In the genomic region with DNA sequence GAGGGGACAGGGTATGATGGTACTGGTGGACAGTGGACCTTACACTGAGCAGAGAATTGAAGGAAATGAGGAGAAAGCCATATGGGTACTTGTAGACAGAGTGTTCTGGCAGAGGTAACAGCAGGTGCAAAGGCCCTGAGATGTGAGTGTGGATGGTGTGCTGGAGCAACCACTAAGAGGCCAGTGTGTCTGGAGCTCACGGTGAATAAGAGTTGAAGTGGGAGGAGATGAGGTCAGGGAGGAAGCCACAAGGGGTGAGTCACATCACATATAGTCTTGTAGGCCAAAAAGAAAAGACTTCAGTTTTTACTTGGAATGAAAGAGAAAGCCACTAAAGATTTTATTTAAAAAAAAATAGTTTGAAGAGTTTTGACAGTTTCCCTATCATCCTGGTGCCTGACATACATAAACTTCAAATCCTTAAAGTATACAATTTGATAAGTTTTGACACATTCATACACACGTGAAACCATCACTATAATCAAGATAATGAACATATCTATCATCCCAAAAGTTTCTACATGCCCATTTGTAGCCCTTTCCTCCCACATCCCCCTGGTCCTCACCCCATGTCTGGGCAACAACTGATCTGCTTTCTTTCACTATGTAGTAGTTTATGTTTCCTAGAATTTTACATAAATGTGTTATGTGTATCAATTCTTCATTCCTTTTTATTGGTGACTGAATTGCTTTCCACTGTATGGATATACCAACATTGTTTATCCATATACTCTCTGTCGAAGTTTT, we compare ENCODE assay signal across 7 cellular contexts.
DNase-seq lines count a peak whose midpoint lies in the region; ATAC-seq, FAIRE-seq and TF ChIP-seq lines count a peak whose summit lies in the region.

No MANE protein-coding gene starts in this region.

- H4K20me1 ChIP-seq in neural progenitor cell (ENCODE audit: low read depth): no peaks in the 10 kb centered on the region

- no peaks in the 10 kb centered on the region for H3K27me3 Mint-ChIP-seq in dendritic cell treated with granulocyte-macrophage colony-stimulating factor and Interleukin-4, amounts not matched to agents 40 ng/mL and 50 ng/mL, for 4 days
- no peaks in the 10 kb centered on the region for H3K27me3 Mint-ChIP-seq in neural progenitor cell (ENCODE audit: insufficient read depth, low read depth)

- H3K4me3 ChIP-seq in neural progenitor cell: no peak overlapping the region

- intact Hi-C loops in dendritic cell treated with granulocyte-macrophage colony-stimulating factor and Interleukin-4, amounts not matched to agents 40 ng/mL and 50 ng/mL, for 4 days (cut with micrococcal nuclease): no loop called here

- H3K4me2 ChIP-seq in neural progenitor cell: no peak overlapping the region

- peak; percentile 84 for FAIRE-seq in RCC 7860 (lab: Jason Lieb, UNC)

- H2AFZ ChIP-seq in neural progenitor cell (replicated peaks): no peak overlapping the region

- H3F3A ChIP-seq in neural progenitor cell (ENCODE audit: low read depth): no peaks in the 10 kb centered on the region

- no peak overlapping the region for H3K4me3 Mint-ChIP-seq in dendritic cell treated with granulocyte-macrophage colony-stimulating factor and Interleukin-4, amounts not matched to agents 40 ng/mL and 50 ng/mL, for 4 days
- H3K4me3 Mint-ChIP-seq in neural progenitor cell: no peak overlapping the region

- no peaks in the 10 kb centered on the region for H3K79me2 ChIP-seq in neural progenitor cell (ENCODE audit: low read depth)

- H3K27ac ChIP-seq in neural progenitor cell: no peak overlapping the region

- peak; percentile 96 for ATAC-seq in GM18867 (IDR thresholded peaks at IDR 0.05; ENCODE audit: unreplicated experiment)
- peak; percentile 99 for ATAC-seq in HG02798 (IDR thresholded peaks at IDR 0.05; ENCODE audit: poor library complexity, unreplicated experiment)

- no peaks in the 10 kb centered on the region for H3K27me3 ChIP-seq in neural progenitor cell

- peaks cover 29% of the 10 kb centered on the region for H3K9me3 Mint-ChIP-seq in dendritic cell treated with granulocyte-macrophage colony-stimulating factor and Interleukin-4, amounts not matched to agents 40 ng/mL and 50 ng/mL, for 4 days
- H3K9me3 Mint-ChIP-seq in neural progenitor cell: no peaks in the 10 kb centered on the region

- H3K9me3 ChIP-seq in neural progenitor cell (ENCODE audit: low read depth): no peaks in the 10 kb centered on the region

- H3K4me1 ChIP-seq in neural progenitor cell: no peaks in the 10 kb centered on the region

- peaks cover 13% of the 10 kb centered on the region for H3K4me1 Mint-ChIP-seq in dendritic cell treated with granulocyte-macrophage colony-stimulating factor and Interleukin-4, amounts not matched to agents 40 ng/mL and 50 ng/mL, for 4 days (ENCODE audit: low read depth)
- no peaks in the 10 kb centered on the region for H3K4me1 Mint-ChIP-seq in neural progenitor cell

- peak overlapping the region; percentile 13 for H3K27ac Mint-ChIP-seq in dendritic cell treated with granulocyte-macrophage colony-stimulating factor and Interleukin-4, amounts not matched to agents 40 ng/mL and 50 ng/mL, for 4 days
- no peak overlapping the region for H3K27ac Mint-ChIP-seq in neural progenitor cell

- peaks cover 26% of the 10 kb centered on the region for H3K36me3 Mint-ChIP-seq in dendritic cell treated with granulocyte-macrophage colony-stimulating factor and Interleukin-4, amounts not matched to agents 40 ng/mL and 50 ng/mL, for 4 days (ENCODE audit: low read depth)
- H3K36me3 Mint-ChIP-seq in neural progenitor cell: peaks cover 9% of the 10 kb centered on the region

- H3K9ac ChIP-seq in neural progenitor cell: no peak overlapping the region

- no peak for TF ChIP-seq CTCF in neural progenitor cell (IDR thresholded peaks at IDR 0.05)

- DNase-seq in RCC 7860 (ENCODE audit: low spot score) (peak; percentile 70), NCI-H524 treated with DMSO at 0.1 percent for 48 hours (lab: John Stamatoyannopoulos, UW) (no peak), neural progenitor cell (ENCODE audit: low spot score) (no peak)
- peak; percentile 12 for DNase-seq in stimulated activated CD8-positive, alpha-beta memory T cell treated with anti-CD3 and anti-CD28 coated beads, Interleukin-7, amount 100 ng/mL, for 24 hours (ENCODE audit: low read depth)

- no peaks in the 10 kb centered on the region for H3K36me3 ChIP-seq in neural progenitor cell

Comparison
In these comparisons a context has a peak if more than half of its experiments do, and no peak if none do; other contexts are left out.
1. DNase-seq: peak in RCC 7860 (single experiment) and stimulated activated CD8-positive, alpha-beta memory T cell treated with anti-CD3 and anti-CD28 coated beads, Interleukin-7, amount 100 ng/mL, for 24 hours (single experiment); none in NCI-H524 treated with DMSO at 0.1 percent for 48 hours (single experiment) and neural progenitor cell (single experiment).